Comparison of ENCODE assay signal across 8 cellular contexts in genomic region chr6:136226674-136227377, GRCh38. TPM values are rescaled to one million over a fixed set of nuclear protein-coding genes. Genes with fewer than 3 reads are reported as not detected.
A peak's percentile ranks its signal among the peaks of the same experiment; 100 is the strongest.
DNase-seq lines count a peak whose midpoint lies in the region; ATAC-seq and TF ChIP-seq lines count a peak whose summit lies in the region.

No MANE protein-coding gene starts in this region.

- CTCF ChIA-PET in T-cell (lab: Charles Lee), result interaction anchor here (0.6 to 2.4 kb wide), 55 partner anchors 8 to 1536 kb away, joined by 3 to 28 read pairs (median 5); partner anchors contain the start of genes AHI1 (in 1 of the 2) and MTFR2 (in 1 of the 2)

- H3K9me3 Mint-ChIP-seq in T-cell, result no peaks in the 10 kb centered on the region
- H3K9me3 Mint-ChIP-seq in nephron progenitor cell, result peaks cover 4% of the 10 kb centered on the region

- POLR2A ChIA-PET in T-cell (lab: Charles Lee), result interaction anchor here in 1 of 2 donors (0.6 kb wide), 1 partner anchor 11 kb away, joined by 4 read pairs; no protein-coding TSS in a partner anchor

- peak; percentile 26 for ATAC-seq in GM21390 (IDR thresholded peaks at IDR 0.05; ENCODE audit: unreplicated experiment)
- peak in 3 of 4 experiments; percentile 29 to 36 (median 30) for ATAC-seq in T-cell (replicated peaks in 1 of 4)
- ATAC-seq in left colon, result peak; percentile 63

- intact Hi-C loops in left colon (cut with DNase I, micrococcal nuclease), result loop anchor here in 1 of 2 donors (2.0 kb wide), 1 partner anchor 690 kb away; no protein-coding TSS in a partner anchor

- no peaks in the 10 kb centered on the region for H3K27me3 Mint-ChIP-seq in T-cell
- H3K27me3 Mint-ChIP-seq in nephron progenitor cell (ENCODE audit: low read depth, poor library complexity), result peaks cover 3% of the 10 kb centered on the region

- no peak overlapping the region; the same call in 1 of the 2 replicates for H3K4me3 ChIP-seq in AG10803 (ENCODE audit: low read length)

- H3K4me1 Mint-ChIP-seq in T-cell, result peaks cover 0 to 6% (median 3%) of the 10 kb centered on the region in 3 donors
- H3K4me1 Mint-ChIP-seq in nephron progenitor cell, result peaks cover 17% of the 10 kb centered on the region

- no peak overlapping the region for H3K27ac Mint-ChIP-seq in T-cell
- H3K27ac Mint-ChIP-seq in nephron progenitor cell, result no peak overlapping the region

- H3K4me3 Mint-ChIP-seq in T-cell, result peak overlapping the region; percentile 48 to 54 (median 53)
- H3K4me3 Mint-ChIP-seq in nephron progenitor cell, result no peak overlapping the region

- no peaks in the 10 kb centered on the region for H3K36me3 Mint-ChIP-seq in T-cell
- no peaks in the 10 kb centered on the region for H3K36me3 Mint-ChIP-seq in nephron progenitor cell (ENCODE audit: low read depth)

- DNase-seq in AG10803 (ENCODE audit: low read depth), result peak; percentile 1
- no peak for DNase-seq in T-cell
- no peak for DNase-seq in left colon
- DNase-seq in nephron progenitor cell, result no peak
- DNase-seq in activated CD4-positive, alpha-beta T cell treated with anti-CD3 and anti-CD28 coated beads for 4 hours, result no peak
- DNase-seq in SKM-1 treated with dmso at 0.1 percent for 144 hours (lab: John Stamatoyannopoulos, UW; ENCODE audit: unreplicated experiment), result no peak
- DNase-seq in ureter (ENCODE audit: low spot score), result no peak

- no peak for TF ChIP-seq CTCF in AG10803 (conservative IDR thresholded peaks at IDR 0.05; ENCODE audit: low read length)
- TF ChIP-seq CTCF in nephron progenitor cell (IDR thresholded peaks at IDR 0.05), result no peak

RNA-seq across cellular contexts. Expression of gene MTFR2, which starts 23.3 kb away (rescaled TPM):
- 1 to 10 TPM; 1.2 to 1.8 (median 1.3) TPM for total RNA-seq in T-cell
- total RNA-seq in left colon, result 1 to 10 TPM; 1.2 to 3.1 TPM
- total RNA-seq in ureter, result 0.75 TPM
